15 cellular contexts compared by ENCODE assay signal in genomic region chr16:51839697-51840462, GRCh38.
DNase-seq lines count a peak whose midpoint lies in the region; ATAC-seq and TF ChIP-seq lines count a peak whose summit lies in the region.
"Had no signal": no experiment of that assay in that cellular context is flagged by ENCODE, and none has a peak within 500 bp of the region (broad histone marks: within the 10 kb centered on the region; RNA-seq: fewer than 3 reads in every experiment).

No MANE protein-coding gene starts in this region.

- peaks cover 15% of the 10 kb centered on the region for H3K9me3 Mint-ChIP-seq in nephron progenitor cell
- H3K9me3 Mint-ChIP-seq: activated B cell treated with CpG ODN at 0.5 μM for 24 hours had no signal

- H3K4me3 ChIP-seq in epithelial cell of esophagus (ENCODE audit: low read length), result no peak overlapping the region
- H3K4me3 ChIP-seq: thoracic aorta had no signal

- no peak for ATAC-seq in HG03457 (IDR thresholded peaks at IDR 0.05; ENCODE audit: unreplicated experiment)
- no peak for ATAC-seq in HG02763 (IDR thresholded peaks at IDR 0.05; ENCODE audit: unreplicated experiment)
- ATAC-seq in HG03097 (IDR thresholded peaks at IDR 0.05; ENCODE audit: low FRiP score, unreplicated experiment), result no peak
- ATAC-seq: SK-N-SH treated with all-trans-retinoic acid at 6 μM for 48 hours had no signal

- DNase-seq in GM04504 (ENCODE audit: low read depth), result peak; percentile 12
- peak; percentile 48 for DNase-seq in NCI-H1105 treated with DMSO at 0.1 percent for 48 hours (lab: John Stamatoyannopoulos, UW)
- peak; percentile 11 for DNase-seq in epithelial cell of esophagus (ENCODE audit: low read depth)
- DNase-seq in nephron progenitor cell, result no peak
- DNase-seq: activated B cell treated with CpG ODN at 0.5 μM for 24 hours; activated naive CD4-positive, alpha-beta T cell treated with Interleukin-2 at 50 U/mL for 16 hours; CD4-positive, CD25-positive, alpha-beta regulatory T cell; glutamatergic neuron; NCI-H1048; stimulated activated CD4-positive, alpha-beta T cell treated with anti-CD3 and anti-CD28 coated beads, Interleukin-15, amount 100 ng/mL, for 24 hours had no signal

- no peak for TF ChIP-seq CTCF in epithelial cell of esophagus (IDR thresholded peaks at IDR 0.05; ENCODE audit: insufficient read depth, low read depth, low read length, missing control alignments)
- no peak for TF ChIP-seq CTCF in nephron progenitor cell (IDR thresholded peaks at IDR 0.05)

- H3K27ac Mint-ChIP-seq in nephron progenitor cell, result peak overlapping the region; percentile 20
- H3K27ac Mint-ChIP-seq: activated B cell treated with CpG ODN at 0.5 μM for 24 hours; CD4-positive, CD25-positive, alpha-beta regulatory T cell had no signal

- H3K4me1 Mint-ChIP-seq in nephron progenitor cell, result peaks cover 58% of the 10 kb centered on the region
- H3K4me1 Mint-ChIP-seq: activated B cell treated with CpG ODN at 0.5 μM for 24 hours; CD4-positive, CD25-positive, alpha-beta regulatory T cell had no signal

- no peaks in the 10 kb centered on the region for H3K36me3 Mint-ChIP-seq in nephron progenitor cell (ENCODE audit: low read depth)
- H3K36me3 Mint-ChIP-seq: CD4-positive, CD25-positive, alpha-beta regulatory T cell had no signal

- no peak overlapping the region for H3K4me3 Mint-ChIP-seq in nephron progenitor cell
- H3K4me3 Mint-ChIP-seq: activated B cell treated with CpG ODN at 0.5 μM for 24 hours; CD4-positive, CD25-positive, alpha-beta regulatory T cell had no signal

- H3K27me3 Mint-ChIP-seq in nephron progenitor cell (ENCODE audit: low read depth, poor library complexity), result peaks cover 3% of the 10 kb centered on the region
- H3K27me3 Mint-ChIP-seq: activated B cell treated with CpG ODN at 0.5 μM for 24 hours; CD4-positive, CD25-positive, alpha-beta regulatory T cell had no signal
